In the genomic region with DNA sequence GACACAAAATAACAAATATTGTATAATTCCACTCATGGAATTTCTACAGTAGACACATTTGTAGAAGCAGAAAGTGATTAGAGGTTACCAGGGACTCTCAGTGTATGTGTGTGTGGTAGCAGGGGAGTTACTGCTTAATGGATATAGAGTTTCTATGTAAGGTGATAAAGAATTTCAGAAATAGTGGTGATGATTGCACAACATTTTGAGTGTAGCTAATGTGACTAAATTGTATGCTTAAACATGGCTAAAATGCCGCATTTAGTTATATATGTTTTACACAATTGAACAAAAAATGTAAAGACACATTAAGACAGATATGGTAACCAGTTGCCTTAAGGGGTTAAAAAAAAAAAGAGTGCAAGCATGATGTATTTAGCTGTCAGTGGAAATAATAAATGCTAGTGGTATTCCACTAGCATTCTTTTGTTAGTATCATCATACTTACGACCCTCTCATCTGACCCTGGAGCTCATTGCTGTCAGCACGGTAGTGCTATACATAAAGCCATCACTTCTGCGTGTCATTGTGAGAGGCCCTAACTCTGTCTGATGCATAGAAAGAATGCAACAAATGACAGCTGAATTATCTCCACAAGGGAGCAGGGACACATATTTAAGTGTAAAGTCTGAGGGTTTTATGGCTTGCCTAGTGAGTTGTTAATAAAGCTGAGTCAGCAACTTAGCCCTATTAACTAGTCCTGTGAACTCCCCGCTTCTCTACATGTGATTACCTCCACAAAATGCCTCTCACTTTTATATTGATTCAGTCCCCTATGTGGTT, we compare ENCODE assay signal across 31 cellular contexts.
"Had no signal": no experiment of that assay in that cellular context is flagged by ENCODE, and none has a peak within 500 bp of the region (broad histone marks: within the 10 kb centered on the region; RNA-seq: fewer than 3 reads in every experiment).

No MANE protein-coding gene starts in this region.

- H3K27me3 ChIP-seq: brain microvascular endothelial cell, dorsolateral prefrontal cortex, heart right ventricle, neural progenitor cell, right atrium auricular region, spleen, suprapubic skin, tibial artery, upper lobe of right lung had no signal

- H3K4me1 ChIP-seq: heart right ventricle, left ventricle myocardium inferior, psoas muscle, right atrium auricular region, spleen, suprapubic skin, tibial artery, upper lobe of right lung had no signal

- H3K4me3 Mint-ChIP-seq: activated CD4-positive, alpha-beta memory T cell treated with anti-CD3 and anti-CD28 coated beads, Interleukin-2, amount 10 ng/mL, durations not matched to agents 7 days and 5 days; activated CD4-positive, alpha-beta T cell treated with anti-CD3 and anti-CD28 coated beads, Interleukin-2, amount 10 ng/mL, durations not matched to agents 7 days and 5 days; activated T-cell treated with anti-CD3 and anti-CD28 coated beads, Interleukin-2, amount 50 U/mL, for 24 hours; neural progenitor cell; T-helper 1 cell treated with Interleukin-12 subunit alpha and Interleukin-12 subunit beta and Interleukin-4 antibody, amounts not matched to agents 30 μg/mL and 1 μg/mL, for 36 hours had no signal

- ATAC-seq: activated CD4-positive, CD25-positive, alpha-beta regulatory T cell treated with anti-CD3 and anti-CD28 coated beads, Interleukin-2, amount 50 U/mL, for 24 hours; heart right ventricle; mucosa of descending colon; psoas muscle; upper lobe of right lung had no signal

- H3K4me1 Mint-ChIP-seq: activated CD4-positive, alpha-beta memory T cell treated with anti-CD3 and anti-CD28 coated beads, Interleukin-2, amount 10 ng/mL, durations not matched to agents 7 days and 5 days; activated CD4-positive, alpha-beta T cell treated with anti-CD3 and anti-CD28 coated beads, Interleukin-2, amount 10 ng/mL, durations not matched to agents 7 days and 5 days had no signal

- H3K9ac ChIP-seq: neural progenitor cell, parathyroid adenoma had no signal

- H3K27ac ChIP-seq: brain microvascular endothelial cell, coronary artery, dorsolateral prefrontal cortex, heart right ventricle, left ventricle myocardium inferior, neural progenitor cell, parathyroid adenoma, psoas muscle, right atrium auricular region, spleen, suprapubic skin, tibial artery, upper lobe of right lung, VCaP had no signal

- H3K36me3 ChIP-seq: brain microvascular endothelial cell, heart right ventricle, left ventricle myocardium inferior, neural progenitor cell, right atrium auricular region, spleen, suprapubic skin, tibial artery, upper lobe of right lung had no signal

- H3K4me3 ChIP-seq: coronary artery, dorsolateral prefrontal cortex, heart right ventricle, left ventricle myocardium inferior, lung, mucosa of descending colon, neural progenitor cell, psoas muscle, right atrium auricular region, spleen, suprapubic skin, tibial artery, upper lobe of right lung had no signal

- H3K9me3 ChIP-seq: heart right ventricle, left ventricle myocardium inferior, mucosa of descending colon, psoas muscle, right atrium auricular region, spleen, suprapubic skin, tibial artery, upper lobe of right lung had no signal

- H3K9me3 Mint-ChIP-seq: activated CD4-positive, alpha-beta memory T cell treated with anti-CD3 and anti-CD28 coated beads, Interleukin-2, amount 10 ng/mL, durations not matched to agents 7 days and 5 days; activated CD4-positive, alpha-beta T cell treated with anti-CD3 and anti-CD28 coated beads, Interleukin-2, amount 10 ng/mL, durations not matched to agents 7 days and 5 days; activated T-cell treated with anti-CD3 and anti-CD28 coated beads, Interleukin-2, amount 50 U/mL, for 24 hours had no signal

- DNase-seq: activated CD4-positive, alpha-beta memory T cell treated with anti-CD3 and anti-CD28 coated beads, Interleukin-2, amount 10 ng/mL, durations not matched to agents 7 days and 5 days; activated CD4-positive, alpha-beta T cell treated with anti-CD3 and anti-CD28 coated beads, Interleukin-2, amount 10 ng/mL, durations not matched to agents 7 days and 5 days; activated CD8-positive, alpha-beta memory T cell treated with anti-CD3 and anti-CD28 coated beads, Interleukin-2, amount 50 U/mL, for 48 hours; activated gamma-delta T cell treated with Interleukin-2 at 50 U/mL for 16 hours; activated naive CD4-positive, alpha-beta T cell treated with anti-CD3 and anti-CD28 coated beads, Interleukin-2, amount 50 U/mL, for 16 hours; activated T-cell treated with anti-CD3 and anti-CD28 coated beads, Interleukin-2, amount 50 U/mL, for 24 hours; amniotic stem cell; brain microvascular endothelial cell; dorsolateral prefrontal cortex; effector memory CD4-positive, alpha-beta T cell; foreskin fibroblast; heart right ventricle; kidney glomerular epithelial cell; left ventricle myocardium inferior; mucosa of descending colon; occipital lobe; psoas muscle; spleen; stimulated activated naive CD4-positive, alpha-beta T cell; T-helper 9 cell; tibial artery; upper lobe of right lung had no signal

- H3K27ac Mint-ChIP-seq: activated CD4-positive, alpha-beta memory T cell treated with anti-CD3 and anti-CD28 coated beads, Interleukin-2, amount 10 ng/mL, durations not matched to agents 7 days and 5 days; activated CD4-positive, alpha-beta T cell treated with anti-CD3 and anti-CD28 coated beads, Interleukin-2, amount 10 ng/mL, durations not matched to agents 7 days and 5 days; activated T-cell treated with anti-CD3 and anti-CD28 coated beads, Interleukin-2, amount 50 U/mL, for 24 hours; neural progenitor cell; T-helper 1 cell treated with Interleukin-12 subunit alpha and Interleukin-12 subunit beta and Interleukin-4 antibody, amounts not matched to agents 30 μg/mL and 1 μg/mL, for 36 hours had no signal

- H3K27me3 Mint-ChIP-seq: activated CD4-positive, alpha-beta memory T cell treated with anti-CD3 and anti-CD28 coated beads, Interleukin-2, amount 10 ng/mL, durations not matched to agents 7 days and 5 days; activated CD4-positive, alpha-beta T cell treated with anti-CD3 and anti-CD28 coated beads, Interleukin-2, amount 10 ng/mL, durations not matched to agents 7 days and 5 days; activated T-cell treated with anti-CD3 and anti-CD28 coated beads, Interleukin-2, amount 50 U/mL, for 24 hours had no signal
